1 cellular context compared by ENCODE assay signal in the genomic region with DNA sequence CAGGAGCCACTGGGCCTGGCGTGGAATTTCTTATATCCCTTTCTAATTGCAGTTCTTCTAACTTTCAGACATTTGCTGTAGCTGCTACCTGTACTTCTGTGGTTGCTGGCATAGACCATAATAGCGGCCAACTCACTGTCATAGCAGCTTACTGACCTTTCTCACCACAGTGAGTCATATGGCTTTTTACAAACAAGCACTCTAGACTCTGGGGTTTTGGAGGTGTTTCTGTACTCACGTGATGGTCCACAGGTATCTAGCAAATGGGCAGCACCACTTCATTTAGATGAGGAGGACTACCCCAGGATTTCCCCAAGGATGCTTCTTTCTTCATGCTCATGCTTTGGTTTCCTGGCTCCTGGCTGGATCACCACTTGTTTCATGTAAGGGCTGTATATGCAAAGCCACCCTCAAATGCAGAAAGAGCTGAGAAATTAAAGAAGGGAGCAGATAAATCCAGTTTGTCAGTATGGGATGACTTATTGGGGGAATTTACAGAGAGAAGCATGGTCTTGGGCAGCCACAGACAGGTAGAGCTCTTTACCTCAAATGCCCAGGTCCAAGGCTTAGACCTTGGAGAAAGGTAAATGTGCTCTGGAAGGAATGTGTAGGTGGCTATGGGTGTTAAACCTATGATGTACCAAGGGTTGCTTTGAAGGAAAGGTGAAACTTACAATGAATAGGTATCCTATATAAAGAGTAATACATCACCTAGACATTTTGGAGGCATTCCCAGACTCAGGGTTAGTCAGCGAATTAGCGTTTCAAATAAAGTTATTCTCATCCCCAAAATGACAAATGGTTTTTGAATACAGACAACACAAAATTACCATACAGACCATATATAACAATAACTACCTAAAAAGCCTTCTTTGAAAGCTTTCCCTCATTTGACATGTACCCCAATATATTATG.
A peak's percentile ranks its signal among the peaks of the same experiment; 100 is the strongest.
TF ChIP-seq lines count a peak whose summit lies in the region.

No MANE protein-coding gene starts in this region.

TF ChIP-seq in K562, 482 proteins besides CTCF, POLR2A, EP300 and RAD21 (continues in another document):
- 0 out of 2 replicates have a peak, but pooled peaks have one; percentile 18 for TF ChIP-seq CTBP1 (IDR thresholded peaks at IDR 0.05; ENCODE audit: borderline replicate concordance)
- TF ChIP-seq ZNF79 (CRISPR knock-in tag; IDR thresholded peaks at IDR 0.05; ENCODE audit: low read depth), result no peak
- TF ChIP-seq U2AF2 (optimal IDR thresholded peaks at IDR 0.05; ENCODE audit: low read depth, low read length), result no peak
- TF ChIP-seq SFPQ (IDR thresholded peaks at IDR 0.05; ENCODE audit: low read depth, low read length), result no peak
- TF ChIP-seq JUND (IDR thresholded peaks at IDR 0.05; ENCODE audit: borderline replicate concordance, low read depth, low read length), result peak; percentile 64; the same call in 1 of the 2 replicates
- 0 out of 3 replicates have a peak, but pooled peaks have one; percentile 5 for TF ChIP-seq JUND (tag; IDR thresholded peaks at IDR 0.05; ENCODE audit: borderline replicate concordance, low read depth, low read length)
- no peak for TF ChIP-seq POLR2G (IDR thresholded peaks at IDR 0.05; ENCODE audit: low read depth, low read length)
- TF ChIP-seq XRCC4 (IDR thresholded peaks at IDR 0.05; ENCODE audit: extremely low read depth, insufficient read depth, insufficient read length), result no peak
- 0 out of 2 replicates have a peak, but pooled peaks have one; percentile 16 for TF ChIP-seq DPF2 (IDR thresholded peaks at IDR 0.05)
- TF ChIP-seq TFE3 (CRISPR knock-in tag; IDR thresholded peaks at IDR 0.05), result 0 out of 2 replicates have a peak, but pooled peaks have one; percentile 19
- TF ChIP-seq, protein P1, sequence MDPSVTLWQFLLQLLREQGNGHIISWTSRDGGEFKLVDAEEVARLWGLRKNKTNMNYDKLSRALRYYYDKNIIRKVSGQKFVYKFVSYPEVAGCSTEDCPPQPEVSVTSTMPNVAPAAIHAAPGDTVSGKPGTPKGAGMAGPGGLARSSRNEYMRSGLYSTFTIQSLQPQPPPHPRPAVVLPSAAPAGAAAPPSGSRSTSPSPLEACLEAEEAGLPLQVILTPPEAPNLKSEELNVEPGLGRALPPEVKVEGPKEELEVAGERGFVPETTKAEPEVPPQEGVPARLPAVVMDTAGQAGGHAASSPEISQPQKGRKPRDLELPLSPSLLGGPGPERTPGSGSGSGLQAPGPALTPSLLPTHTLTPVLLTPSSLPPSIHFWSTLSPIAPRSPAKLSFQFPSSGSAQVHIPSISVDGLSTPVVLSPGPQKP (CRISPR knock-in tag; IDR thresholded peaks at IDR 0.05), result no peak
- no peak for TF ChIP-seq KDM5B (IDR thresholded peaks at IDR 0.05; ENCODE audit: insufficient replicate concordance, low read depth, low read length)
- peak; percentile 40; the same call in 1 of the 2 replicates for TF ChIP-seq MAFK (IDR thresholded peaks at IDR 0.05; ENCODE audit: low read length)
- no peak for TF ChIP-seq SIRT6 (IDR thresholded peaks at IDR 0.05; ENCODE audit: low read depth, low read length)
- TF ChIP-seq ZNF384 (IDR thresholded peaks at IDR 0.05; ENCODE audit: low read depth, low read length), result no peak
- peak; percentile 77 for TF ChIP-seq FOSL1 (tag; conservative IDR thresholded peaks at IDR 0.05)
- no peak for TF ChIP-seq CBX3 (IDR thresholded peaks at IDR 0.05; ENCODE audit: borderline replicate concordance in 1 of 2, low read length in 2 of 2)
- TF ChIP-seq ETV6 (IDR thresholded peaks at IDR 0.05; ENCODE audit: borderline replicate concordance in 1 of 2, low read depth in 2 of 2, low read length in 1 of 2), result no peak
- TF ChIP-seq ETV6 (CRISPR knock-in tag; IDR thresholded peaks at IDR 0.05; ENCODE audit: borderline replicate concordance), result no peak
- no peak for TF ChIP-seq STAT5A (IDR thresholded peaks at IDR 0.05; ENCODE audit: borderline replicate concordance, low read length)
- TF ChIP-seq NFIC (IDR thresholded peaks at IDR 0.05), result peak; percentile 18; the same call in 1 of the 2 replicates
- no peak for TF ChIP-seq ZNF668 (CRISPR knock-in tag; IDR thresholded peaks at IDR 0.05)
- TF ChIP-seq CREB3L1 (IDR thresholded peaks at IDR 0.05; ENCODE audit: borderline replicate concordance, low read depth), result no peak
- TF ChIP-seq CHCHD3 (CRISPR knock-in tag; IDR thresholded peaks at IDR 0.05), result no peak
- no peak for TF ChIP-seq BDP1 (IDR thresholded peaks at IDR 0.05; ENCODE audit: insufficient read depth, insufficient read length)
- peak in 1 of 2 experiments; percentile 65; a peak in 1 of 4 replicates for TF ChIP-seq FOXA3 (CRISPR knock-in tag; conservative IDR thresholded peaks at IDR 0.05 in 1 of 2, IDR thresholded peaks at IDR 0.05 in 1 of 2)
- TF ChIP-seq HSF4 (CRISPR knock-in tag; IDR thresholded peaks at IDR 0.05; ENCODE audit: borderline replicate concordance), result no peak
- no peak for TF ChIP-seq RCOR1 (IDR thresholded peaks at IDR 0.05; ENCODE audit: borderline replicate concordance in 1 of 2, low read depth in 2 of 2, low read length in 2 of 2)
- 0 out of 2 replicates have a peak, but pooled peaks have one; percentile 31 for TF ChIP-seq NFE2 (IDR thresholded peaks at IDR 0.05; ENCODE audit: low read depth)
- TF ChIP-seq CEBPB (tag; IDR thresholded peaks at IDR 0.05), result 0 out of 2 replicates have a peak, but pooled peaks have one; percentile 38
- no peak for TF ChIP-seq MCM3 (IDR thresholded peaks at IDR 0.05)
- TF ChIP-seq SMC3 (conservative IDR thresholded peaks at IDR 0.05; ENCODE audit: insufficient read depth, low read depth, low read length), result no peak
- TF ChIP-seq, protein P2, sequence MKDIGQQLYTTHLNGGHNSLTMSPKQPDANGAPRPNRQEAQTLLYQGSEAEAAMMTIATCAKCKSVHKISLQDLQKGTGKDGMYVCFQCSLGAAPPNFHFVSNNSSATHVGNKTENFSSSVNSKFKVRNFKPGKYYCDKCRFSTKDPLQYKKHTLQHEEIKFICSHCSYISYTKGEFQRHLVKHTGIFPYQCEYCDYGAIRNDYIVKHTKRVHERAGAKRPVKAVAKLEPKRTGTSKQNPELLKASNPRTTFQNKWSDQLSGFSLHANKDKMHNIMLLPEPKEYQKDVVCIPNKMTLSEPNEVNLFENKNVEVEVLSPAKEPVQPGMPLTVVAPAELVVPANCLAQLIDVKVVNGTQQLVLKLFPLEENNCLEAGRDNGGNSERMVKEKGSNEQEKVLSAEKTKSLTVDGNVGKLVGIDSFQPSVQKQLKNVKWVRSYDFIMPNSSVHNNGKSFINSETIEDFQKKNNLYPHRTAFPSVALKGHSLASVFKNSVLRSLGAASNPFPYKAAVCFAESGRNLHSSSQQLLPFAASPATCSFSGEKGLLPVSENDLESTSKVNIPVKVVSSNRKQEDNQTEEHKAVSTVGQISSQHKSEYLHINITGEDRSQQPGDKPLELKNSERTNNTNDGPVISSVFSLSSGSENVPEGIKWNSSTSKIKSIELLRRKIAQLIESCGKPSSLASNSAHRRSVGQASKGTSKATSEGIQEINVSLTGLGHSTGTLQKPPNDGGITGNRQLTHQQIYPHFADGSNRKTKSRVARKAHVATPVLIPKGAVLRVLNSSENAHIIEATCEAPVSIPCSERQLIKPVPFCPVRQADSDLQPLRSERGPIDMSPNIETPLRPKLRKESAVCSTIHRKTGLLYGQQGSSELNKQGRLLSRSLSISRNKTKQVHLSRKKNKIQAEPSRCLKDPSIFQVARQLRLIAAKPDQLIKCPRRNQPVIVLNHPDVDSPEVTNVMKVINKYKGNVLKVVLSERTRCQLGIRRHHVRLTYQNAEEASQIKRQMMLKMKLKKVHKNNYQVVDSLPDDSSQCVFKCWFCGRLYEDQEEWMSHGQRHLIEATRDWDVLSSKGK (CRISPR knock-in tag; IDR thresholded peaks at IDR 0.05), result no peak
- TF ChIP-seq PRDM10 (IDR thresholded peaks at IDR 0.05; ENCODE audit: partially characterized antibody), result peak; percentile 6
- TF ChIP-seq BHLHE40 (IDR thresholded peaks at IDR 0.05; ENCODE audit: low read length), result peak; percentile 78
- TF ChIP-seq, protein P3, sequence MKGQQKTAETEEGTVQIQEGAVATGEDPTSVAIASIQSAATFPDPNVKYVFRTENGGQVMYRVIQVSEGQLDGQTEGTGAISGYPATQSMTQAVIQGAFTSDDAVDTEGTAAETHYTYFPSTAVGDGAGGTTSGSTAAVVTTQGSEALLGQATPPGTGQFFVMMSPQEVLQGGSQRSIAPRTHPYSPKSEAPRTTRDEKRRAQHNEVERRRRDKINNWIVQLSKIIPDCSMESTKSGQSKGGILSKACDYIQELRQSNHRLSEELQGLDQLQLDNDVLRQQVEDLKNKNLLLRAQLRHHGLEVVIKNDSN (CRISPR knock-in tag; IDR thresholded peaks at IDR 0.05), result peak; percentile 75
- TF ChIP-seq ZNF780A (CRISPR knock-in tag; IDR thresholded peaks at IDR 0.05), result no peak
- TF ChIP-seq ZNF655 (CRISPR knock-in tag; IDR thresholded peaks at IDR 0.05), result no peak
- 0 out of 2 replicates have a peak, but pooled peaks have one; percentile 10 for TF ChIP-seq NR2C1 (IDR thresholded peaks at IDR 0.05)
- TF ChIP-seq NR2C1 (tag; IDR thresholded peaks at IDR 0.05), result no peak
- peak; percentile 25; the same call in 1 of the 2 replicates for TF ChIP-seq C11orf30 (IDR thresholded peaks at IDR 0.05; ENCODE audit: low read depth)
- TF ChIP-seq HEY1 (CRISPR knock-in tag; IDR thresholded peaks at IDR 0.05; ENCODE audit: borderline replicate concordance), result no peak
- no peak for TF ChIP-seq PRMT5 (CRISPR knock-in tag; IDR thresholded peaks at IDR 0.05)
